In genomic region chr14:102217987-102218421, GRCh38 we compare ENCODE assay signal across 18 cellular contexts.
A peak's percentile ranks its signal among the peaks of the same experiment; 100 is the strongest.
DNase-seq lines count a peak whose midpoint lies in the region; ATAC-seq, FAIRE-seq and TF ChIP-seq lines count a peak whose summit lies in the region.
"Had no signal": no experiment of that assay in that cellular context is flagged by ENCODE, and none has a peak within 500 bp of the region (broad histone marks: within the 10 kb centered on the region; RNA-seq: fewer than 3 reads in every experiment).

No MANE protein-coding gene starts in this region.

- H3K4me3 ChIP-seq in HepG2 (replicated peaks in 1 of 3; ENCODE audit: insufficient read depth in 1 of 3, low read depth in 2 of 3, low read length in 3 of 3) (no peak overlapping the region), right lobe of liver (no peak overlapping the region)
- H3K4me3 ChIP-seq: K562, SJSA1 had no signal

- CTCF ChIA-PET in HepG2 (lab: Yijun Ruan, JAX; ENCODE audit: low intra/inter-chr PET ratio, low total read pairs) = no interaction called here

- H3K27me3 Mint-ChIP-seq in T-helper 17 cell = no peaks in the 10 kb centered on the region
- H3K27me3 Mint-ChIP-seq: CD4-positive, CD25-positive, alpha-beta regulatory T cell had no signal

- DNase-seq in HepG2 (ENCODE audit: low spot score) (no peak), right lobe of liver (no peak), T-helper 17 cell (no peak), myocyte (ENCODE audit: low read depth) (peak; percentile 26), SIG-M5 (lab: John Stamatoyannopoulos, UW) (no peak), GM19238 (ENCODE audit: insufficient read length, low spot score) (no peak), iPS-NIHi11 (ENCODE audit: low spot score) (no peak)
- DNase-seq: Caco-2; CD4-positive, CD25-positive, alpha-beta regulatory T cell; DMS153; EL; NCI-H1417 treated with DMSO at 0.1 percent for 48 hours; NCI-H2029; NCI-H446; NCI-H69 had no signal

- H3K36me3 ChIP-seq in HepG2 (replicated peaks in 1 of 2; ENCODE audit: control insufficient read depth in 1 of 2, insufficient read depth in 2 of 2, low read length in 2 of 2) (peaks cover 2 to 5% of the 10 kb centered on the region in 2 experiments; a peak in 3 of 5 replicates), right lobe of liver (peaks cover 0 to 2% (median 0%) of the 10 kb centered on the region in 4 donors)

- in situ Hi-C loops in HepG2 (cut with HindIII; ENCODE audit: extremely low pct_ligation_motif_present, low pct_unique_long_range_greater_than_20kb) = no loop called here

- no peak overlapping the region for H2AFZ ChIP-seq in HepG2 (ENCODE audit: low read length)

- TF ChIP-seq EP300 in HepG2 (IDR thresholded peaks at IDR 0.05; ENCODE audit: low read depth in 2 of 2, low read length in 2 of 2) = no peak
- no peak for TF ChIP-seq EP300 in HepG2 (CRISPR knock-in tag; IDR thresholded peaks at IDR 0.05; ENCODE audit: borderline replicate concordance)

- H3K4me1 ChIP-seq in HepG2 (ENCODE audit: insufficient read depth, low read length) (no peaks in the 10 kb centered on the region), right lobe of liver (no peaks in the 10 kb centered on the region)
- H3K4me1 ChIP-seq: Caco-2 had no signal

- TF ChIP-seq RAD21 in HepG2 (CRISPR knock-in tag; IDR thresholded peaks at IDR 0.05) = no peak

- no TSS peak for BruUV-seq in HepG2 (replicated peaks; lab: Mats Ljungman, UMichigan)

- TF ChIP-seq CTCF in HepG2 (CRISPR knock-in tag; IDR thresholded peaks at IDR 0.05) = no peak
- no peak for TF ChIP-seq CTCF in right lobe of liver (IDR thresholded peaks at IDR 0.05)

- no peak overlapping the region for H3K4me3 Mint-ChIP-seq in T-helper 17 cell
- H3K4me3 Mint-ChIP-seq: CD4-positive, CD25-positive, alpha-beta regulatory T cell had no signal

- H3K4me2 ChIP-seq in HepG2 (ENCODE audit: low read depth, low read length) = no peak overlapping the region

- POLR2A ChIA-PET in HepG2 (lab: Yijun Ruan, JAX) = no interaction called here

- H3K27ac Mint-ChIP-seq in T-helper 17 cell = peak overlapping the region; percentile 49
- H3K27ac Mint-ChIP-seq: CD4-positive, CD25-positive, alpha-beta regulatory T cell had no signal

- H3K9me3 ChIP-seq in HepG2 (ENCODE audit: low read length) (no peaks in the 10 kb centered on the region), right lobe of liver (no peaks in the 10 kb centered on the region), T-helper 17 cell (ENCODE audit: control insufficient read depth, low read length, poor library complexity, severe bottlenecking) (no peaks in the 10 kb centered on the region)
- H3K9me3 ChIP-seq: Caco-2, SJSA1 had no signal

- no peak for TF ChIP-seq POLR2A in HepG2 (IDR thresholded peaks at IDR 0.05; ENCODE audit: insufficient read depth in 1 of 2, low read depth in 2 of 2, low read length in 2 of 2)
- no peak for TF ChIP-seq POLR2A in right lobe of liver (IDR thresholded peaks at IDR 0.05)

- H3K27me3 ChIP-seq in HepG2 (ENCODE audit: control insufficient read depth in 1 of 2, insufficient read depth in 2 of 2, low read length in 2 of 2) (no peaks in the 10 kb centered on the region), right lobe of liver (no peaks in the 10 kb centered on the region)
- H3K27me3 ChIP-seq: SJSA1 had no signal

- no peaks in the 10 kb centered on the region for H4K20me1 ChIP-seq in HepG2 (ENCODE audit: insufficient read depth, low read length)

- H3K4me1 Mint-ChIP-seq in T-helper 17 cell = peaks cover 10% of the 10 kb centered on the region

- H3K27ac ChIP-seq in HepG2 (ENCODE audit: extremely low read length, insufficient read depth, low read length) (no peak overlapping the region), right lobe of liver (no peak overlapping the region)
- H3K27ac ChIP-seq: SJSA1 had no signal

- intact Hi-C loops in HepG2 (cut with micrococcal nuclease; ENCODE audit: unreplicated experiment) (no loop called here), right lobe of liver (cut with DNase I) (no loop called here)

- FAIRE-seq in HepG2 (lab: Jason Lieb, UNC) = no peak
- FAIRE-seq: K562 had no signal

- 75% methylated on average over 4 of the region's 14 CpGs for WGBS in HepG2 (ENCODE audit: low lambda C conversion rate)
- WGBS in right lobe of liver (ENCODE audit: insufficient coverage, low coverage, low lambda C conversion rate, missing lambda C conversion rate) = 66% methylated on average over 4 of the region's 14 CpGs

- no peak overlapping the region for H3K9ac ChIP-seq in HepG2 (ENCODE audit: insufficient read depth, low read depth, low read length)

- ATAC-seq in HepG2 (no peak), right lobe of liver (no peak), T-helper 17 cell (no peak), GM18909 (IDR thresholded peaks at IDR 0.05; ENCODE audit: poor library complexity, unreplicated experiment) (no peak)
- ATAC-seq: K562 had no signal

- H3K36me3 Mint-ChIP-seq in T-helper 17 cell (ENCODE audit: low read depth) = no peaks in the 10 kb centered on the region

- peaks cover 2% of the 10 kb centered on the region for H3K79me2 ChIP-seq in HepG2 (ENCODE audit: insufficient read depth, low read length)

TF ChIP-seq in HepG2, 621 proteins besides CTCF, POLR2A, EP300 and RAD21:
- TF ChIP-seq ZBTB33 (CRISPR knock-in tag; IDR thresholded peaks at IDR 0.05) (0 out of 2 replicates have a peak, but pooled peaks have one; percentile 31), TCF7 (IDR thresholded peaks at IDR 0.05; ENCODE audit: low read depth) (no peak), ZNF740 (CRISPR knock-in tag; IDR thresholded peaks at IDR 0.05) (no peak), HOXD1 (CRISPR knock-in tag; IDR thresholded peaks at IDR 0.05) (no peak), PRDM15 (CRISPR knock-in tag; IDR thresholded peaks at IDR 0.05) (no peak), ZNF276 (CRISPR knock-in tag; IDR thresholded peaks at IDR 0.05; ENCODE audit: low read depth) (no peak)
